Comparison of ENCODE assay signal across 35 cellular contexts in genomic region chr1:227955808-227956207, GRCh38. TPM values are rescaled to one million over a fixed set of nuclear protein-coding genes. Genes with fewer than 3 reads are reported as not detected.
DNase-seq lines count a peak whose midpoint lies in the region; FAIRE-seq and TF ChIP-seq lines count a peak whose summit lies in the region.
"Had no signal": no experiment of that assay in that cellular context is flagged by ENCODE, and none has a peak within 500 bp of the region (broad histone marks: within the 10 kb centered on the region; RNA-seq: fewer than 3 reads in every experiment).

No MANE protein-coding gene starts in this region.

- H3K36me3 ChIP-seq in HEK293 (ENCODE audit: control insufficient read depth in 2 of 2, insufficient read depth in 1 of 2, low read length in 2 of 2), result no peaks in the 10 kb centered on the region
- no peaks in the 10 kb centered on the region for H3K36me3 ChIP-seq in Peyer's patch
- H3K36me3 ChIP-seq: BE2C; BLaER1; BLaER1 treated with 17β-estradiol and CSF1 and Interleukin-3, amounts not matched to agents 10 nM and 100 nM had no signal

- H3K9me3 ChIP-seq in HEK293 (ENCODE audit: control insufficient read depth, insufficient read depth, low read depth, low read length) (no peaks in the 10 kb centered on the region), Peyer's patch (no peaks in the 10 kb centered on the region)

- FAIRE-seq in TTC549 (lab: Jason Lieb, UNC), result peak; percentile 76
- FAIRE-seq: A204.1, A549, D721Med had no signal

- no peaks in the 10 kb centered on the region for H3K27me3 ChIP-seq in Peyer's patch
- H3K27me3 ChIP-seq: BLaER1; BLaER1 treated with 17β-estradiol and CSF1 and Interleukin-3, amounts not matched to agents 10 nM and 100 nM had no signal

- no peaks in the 10 kb centered on the region for H3K4me1 ChIP-seq in HEK293 (ENCODE audit: control insufficient read depth, insufficient read depth, low read length)
- no peaks in the 10 kb centered on the region for H3K4me1 ChIP-seq in Peyer's patch
- H3K4me1 ChIP-seq: A549, BE2C, Caco-2 had no signal

- TF ChIP-seq CTCF in HEK293 (tag by site-specific recombination; IDR thresholded peaks at IDR 0.05) (no peak), Peyer's patch (IDR thresholded peaks at IDR 0.05) (no peak)

- CTCF ChIA-PET in HEK293 (lab: Yijun Ruan, JAX), result interaction anchor here (0.7 to 3.6 kb wide), 3 partner anchors 195 to 1790 kb away, joined by 3 to 53 read pairs (median 5); no protein-coding TSS in a partner anchor

- no peak for TF ChIP-seq POLR2A in Peyer's patch (IDR thresholded peaks at IDR 0.05)

- no peak overlapping the region for H3K27ac ChIP-seq in HEK293 (ENCODE audit: extremely low read depth, low read depth, low read length)
- no peak overlapping the region for H3K27ac ChIP-seq in Peyer's patch
- H3K27ac ChIP-seq: 22Rv1; A549; BLaER1; BLaER1 treated with 17β-estradiol and CSF1 and Interleukin-3, amounts not matched to agents 10 nM and 100 nM; C4-2B had no signal

- H3K4me3 ChIP-seq in HEK293 (ENCODE audit: low read depth, low read length) (no peak overlapping the region), Peyer's patch (no peak overlapping the region)
- H3K4me3 ChIP-seq: A549; BLaER1; BLaER1 treated with 17β-estradiol and CSF1 and Interleukin-3, amounts not matched to agents 10 nM and 100 nM had no signal

- POLR2A ChIA-PET in HEK293 (lab: Yijun Ruan, JAX), result no interaction called here

- DNase-seq in NCI-H2196 treated with DMSO at 0.1 percent for 48 hours (lab: John Stamatoyannopoulos, UW; ENCODE audit: unreplicated experiment), result no peak
- no peak for DNase-seq in Peyer's patch
- DNase-seq: 8988T; ACHN; AML-193; BE2C; C1 segment of cervical spinal cord; Caco-2; Calu3; CD4-positive, alpha-beta memory T cell; CD4-positive, alpha-beta T cell; CD4-positive, CD25-positive, alpha-beta regulatory T cell; CD8-positive, alpha-beta memory T cell; CD8-positive, alpha-beta T cell; COR-L47; DMS 273 treated with DMSO at 0.1 percent for 48 hours; DMS153; DMS53; DMS79; DMS79 treated with DMSO at 0.1 percent for 48 hours; DND-41; EL had no signal

TF ChIP-seq in HEK293, 187 proteins besides CTCF, POLR2A, EP300 and RAD21:
- TF ChIP-seq ZNF248 (tag by site-specific recombination; IDR thresholded peaks at IDR 0.05) (peak; percentile 91), ZNF747 (tag by site-specific recombination; IDR thresholded peaks at IDR 0.05) (no peak)

RNA-seq across cellular contexts. Expression of gene WNT9A, which starts 8.1 kb away (rescaled TPM):
- 1 to 10 TPM in 3 of 4 donors, under 1 TPM in 1; 0.83 to 3.5 (median 2.6) TPM for total RNA-seq in Peyer's patch
- total RNA-seq: A673; B cell; CD4-positive, alpha-beta T cell; CD8-positive, alpha-beta T cell had no signal

RNA-seq across cellular contexts. Expression of gene WNT3A, which starts 51.0 kb away (rescaled TPM):
- not detected for total RNA-seq in Peyer's patch
- total RNA-seq: A172; A673; B cell; Calu3; CD4-positive, alpha-beta memory T cell; CD4-positive, CD25-positive, alpha-beta regulatory T cell; CD8-positive, alpha-beta memory T cell; Daoy had no signal
